18 cellular contexts compared by ENCODE assay signal in genomic region chr10:95789928-95790327, GRCh38.
DNase-seq lines count a peak whose midpoint lies in the region; ATAC-seq and TF ChIP-seq lines count a peak whose summit lies in the region.
"Had no signal": no experiment of that assay in that cellular context is flagged by ENCODE, and none has a peak within 500 bp of the region (broad histone marks: within the 10 kb centered on the region; RNA-seq: fewer than 3 reads in every experiment).

No MANE protein-coding gene starts in this region.

- DNase-seq in CD1c-positive myeloid dendritic cell (ENCODE audit: extremely low spot score): peak; percentile 41
- peak; percentile 58 for DNase-seq in SIG-M5 treated with dmso at 0.1 percent for 504 hours (lab: John Stamatoyannopoulos, UW; ENCODE audit: unreplicated experiment)
- peak; percentile 24 for DNase-seq in fibroblast of pulmonary artery (ENCODE audit: low read depth)
- DNase-seq in EL: no peak
- no peak for DNase-seq in activated naive CD4-positive, alpha-beta T cell treated with anti-CD3 and anti-CD28 coated beads, Interleukin-2, amount 50 U/mL, for 16 hours
- DNase-seq: activated CD4-positive, alpha-beta T cell treated with anti-CD3 and anti-CD28 coated beads for 1 hour; activated T-cell treated with anti-CD3 and anti-CD28 coated beads, Interleukin-2, amount 50 U/mL, for 1 hour; BE2C; cerebellar nuclear complex; DMS 273 treated with DMSO at 0.1 percent for 48 hours; foreskin melanocyte; NCI-H2107; NCI-H774; psoas muscle; stimulated activated CD4-positive, alpha-beta T cell treated with anti-CD3 and anti-CD28 coated beads, Interleukin-12 subunit alpha, Interleukin-12 subunit beta, amount 100 ng/mL, for 4 hours; T-cell had no signal

- TF ChIP-seq CTCF in fibroblast of pulmonary artery (IDR thresholded peaks at IDR 0.05; ENCODE audit: low read length, missing control alignments): no peak

- H3K4me3 ChIP-seq in fibroblast of pulmonary artery (replicated peaks; ENCODE audit: low read depth, low read length): no peak overlapping the region
- H3K4me3 ChIP-seq: psoas muscle had no signal

- ATAC-seq in GM18519 (IDR thresholded peaks at IDR 0.05; ENCODE audit: low FRiP score, unreplicated experiment) (peak; percentile 29), HG03139 (IDR thresholded peaks at IDR 0.05; ENCODE audit: unreplicated experiment) (no peak)
- ATAC-seq: psoas muscle, T-cell had no signal

Comparison
In these comparisons a context has a peak if more than half of its experiments do, and no peak if none do; other contexts are left out.
1. DNase-seq: peak in CD1c-positive myeloid dendritic cell (single experiment), SIG-M5 treated with dmso at 0.1 percent for 504 hours (single experiment) and fibroblast of pulmonary artery (single experiment); none in EL (single experiment) and activated naive CD4-positive, alpha-beta T cell treated with anti-CD3 and anti-CD28 coated beads, Interleukin-2, amount 50 U/mL, for 16 hours (single experiment).